Comparison of ENCODE assay signal across 8 cellular contexts in genomic region chr4:2714071-2714770, GRCh38. TPM values are rescaled to one million over a fixed set of nuclear protein-coding genes. Genes with fewer than 3 reads are reported as not detected.
DNase-seq lines count a peak whose midpoint lies in the region; ATAC-seq lines count a peak whose summit lies in the region.

No MANE protein-coding gene starts in this region.

- no peak overlapping the region for H3K4me3 ChIP-seq in right cardiac atrium (ENCODE audit: low read length)

- H3K4me1 ChIP-seq in right cardiac atrium (ENCODE audit: control insufficient read depth, insufficient read depth, low read length) = peaks cover 6% of the 10 kb centered on the region

- H3K4me3 Mint-ChIP-seq in activated naive CD4-positive, alpha-beta T cell treated with anti-CD3 and anti-CD28 coated beads, Interleukin-2, amount 10 ng/mL, durations not matched to agents 7 days and 5 days = no peak overlapping the region

- no peaks in the 10 kb centered on the region for H3K9me3 Mint-ChIP-seq in activated naive CD4-positive, alpha-beta T cell treated with anti-CD3 and anti-CD28 coated beads, Interleukin-2, amount 10 ng/mL, durations not matched to agents 7 days and 5 days

- H3K36me3 Mint-ChIP-seq in activated naive CD4-positive, alpha-beta T cell treated with anti-CD3 and anti-CD28 coated beads, Interleukin-2, amount 10 ng/mL, durations not matched to agents 7 days and 5 days = peaks cover 35% of the 10 kb centered on the region

- H3K9me3 ChIP-seq in right cardiac atrium (ENCODE audit: control insufficient read depth, low read length) = no peaks in the 10 kb centered on the region

- intact Hi-C loops in right cardiac atrium (cut with DNase I) = no loop called here

- H3K27me3 ChIP-seq in right cardiac atrium (ENCODE audit: control insufficient read depth, insufficient read depth) = no peaks in the 10 kb centered on the region

- H3K4me1 Mint-ChIP-seq in activated naive CD4-positive, alpha-beta T cell treated with anti-CD3 and anti-CD28 coated beads, Interleukin-2, amount 10 ng/mL, durations not matched to agents 7 days and 5 days = peaks cover 23% of the 10 kb centered on the region

- H3K27ac ChIP-seq in right cardiac atrium (ENCODE audit: low read length) = peak overlapping the region; percentile 43

- no peaks in the 10 kb centered on the region for H3K27me3 Mint-ChIP-seq in activated naive CD4-positive, alpha-beta T cell treated with anti-CD3 and anti-CD28 coated beads, Interleukin-2, amount 10 ng/mL, durations not matched to agents 7 days and 5 days

- peak; percentile 92 to 96 for ATAC-seq in right cardiac atrium
- no peak for ATAC-seq in GM19463 (IDR thresholded peaks at IDR 0.05; ENCODE audit: unreplicated experiment)
- ATAC-seq in GM18870 (IDR thresholded peaks at IDR 0.05; ENCODE audit: unreplicated experiment) = no peak

- DNase-seq in NCI-H2029 (lab: John Stamatoyannopoulos, UW) (peak; percentile 64), right cardiac atrium (peak; percentile 59 to 73 (median 68)), germinal center (ENCODE audit: low spot score) (no peak), hippocampal formation (lab: John Stamatoyannopoulos, UW) (no peak)
- DNase-seq in activated naive CD4-positive, alpha-beta T cell treated with anti-CD3 and anti-CD28 coated beads, Interleukin-2, amount 10 ng/mL, durations not matched to agents 7 days and 5 days = peak; percentile 63
- peak; percentile 20 for DNase-seq in stimulated activated CD8-positive, alpha-beta memory T cell treated with anti-CD3 and anti-CD28 coated beads, Interleukin-12 subunit alpha, Interleukin-12 subunit beta, amount 100 ng/mL, for 4 hours (ENCODE audit: low read depth)

- CTCF ChIA-PET in activated naive CD4-positive, alpha-beta T cell treated with anti-CD3 and anti-CD28 coated beads, Interleukin-2, amount 10 ng/mL, durations not matched to agents 7 days and 5 days (lab: Charles Lee) = interaction anchor here (0.7 to 1.6 kb wide), 5 partner anchors 30 to 221 kb away, joined by 3 to 6 read pairs (median 4); no protein-coding TSS in a partner anchor

- H3K27ac Mint-ChIP-seq in activated naive CD4-positive, alpha-beta T cell treated with anti-CD3 and anti-CD28 coated beads, Interleukin-2, amount 10 ng/mL, durations not matched to agents 7 days and 5 days = peak overlapping the region; percentile 86

- 23% methylated on average over 10 of the region's 10 CpGs for WGBS in right cardiac atrium

RNA-seq across cellular contexts. Expression of gene TNIP2, which starts 41.9 kb away (rescaled TPM):
- total RNA-seq in right cardiac atrium = 10 to 100 TPM; 20.2 to 28.0 (median 24.6) TPM
- 24.9 TPM for polyA plus RNA-seq in right cardiac atrium

Comparison
In these comparisons a context has a peak if more than half of its experiments do, and no peak if none do; other contexts are left out.
1. DNase-seq: peak in NCI-H2029 (single experiment), activated naive CD4-positive, alpha-beta T cell treated with anti-CD3 and anti-CD28 coated beads, Interleukin-2, amount 10 ng/mL, durations not matched to agents 7 days and 5 days (single experiment), right cardiac atrium (3 of 3) and stimulated activated CD8-positive, alpha-beta memory T cell treated with anti-CD3 and anti-CD28 coated beads, Interleukin-12 subunit alpha, Interleukin-12 subunit beta, amount 100 ng/mL, for 4 hours (single experiment); none in germinal center (single experiment) and hippocampal formation (0 of 2).
2. ATAC-seq: peak in right cardiac atrium (2 of 2); none in GM19463 (single experiment) and GM18870 (single experiment).